In the genomic region with DNA sequence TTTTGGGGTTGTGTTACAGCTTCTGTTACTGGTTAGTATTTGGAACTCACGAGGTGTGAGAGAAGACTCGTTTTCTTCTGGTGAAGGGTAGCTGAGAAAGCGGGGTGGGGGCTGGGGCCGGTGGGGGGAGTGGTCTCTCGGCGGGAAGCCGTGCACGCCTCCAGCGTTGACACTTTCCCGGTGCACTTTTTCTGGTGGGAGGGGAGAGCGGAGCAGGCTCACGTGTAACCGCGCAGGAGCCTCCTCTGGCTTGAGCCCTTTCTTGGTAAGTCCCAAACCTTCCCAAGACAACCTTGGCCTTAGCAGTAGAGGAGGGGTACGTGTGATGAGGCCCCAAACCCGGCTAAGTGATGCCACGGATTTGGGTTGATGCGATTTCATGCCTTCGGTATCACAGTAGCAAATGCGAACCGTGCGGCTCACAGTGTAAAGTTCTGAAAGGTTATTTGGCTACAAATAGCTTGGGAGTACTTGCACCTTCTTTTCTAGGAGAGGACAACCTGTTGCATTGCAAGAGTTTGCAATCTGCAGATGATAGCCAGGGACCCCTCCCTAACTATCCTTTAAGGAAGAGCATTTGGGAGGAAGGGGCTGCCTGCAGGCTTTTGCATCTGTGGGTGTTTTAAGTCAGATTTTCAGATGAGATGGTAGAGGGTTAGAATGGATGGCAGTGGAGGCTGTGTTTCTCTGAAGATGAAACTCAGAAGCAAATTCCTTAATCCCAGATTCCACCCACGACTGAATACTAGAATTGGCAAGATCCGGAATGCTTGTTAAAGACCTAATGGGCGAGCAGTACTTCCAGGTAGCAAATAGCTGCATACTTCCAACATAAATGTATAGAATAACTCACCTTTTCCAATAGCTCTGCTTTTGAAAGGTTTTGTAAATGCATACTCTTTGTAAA, we compare ENCODE assay signal across 9 cellular contexts. TPM values are rescaled to one million over a fixed set of nuclear protein-coding genes. Genes with fewer than 3 reads are reported as not detected.
DNase-seq lines count a peak whose midpoint lies in the region; ATAC-seq and TF ChIP-seq lines count a peak whose summit lies in the region.
"Had no signal": no experiment of that assay in that cellular context is flagged by ENCODE, and none has a peak within 500 bp of the region (broad histone marks: within the 10 kb centered on the region; RNA-seq: fewer than 3 reads in every experiment).

No MANE protein-coding gene starts in this region.

- H3K9me3 ChIP-seq in endodermal cell (ENCODE audit: control insufficient read depth, low read length), result peaks cover 3% of the 10 kb centered on the region
- no peaks in the 10 kb centered on the region for H3K9me3 ChIP-seq in muscle layer of colon (ENCODE audit: low read length)
- H3K9me3 ChIP-seq in uterus, result no peaks in the 10 kb centered on the region

- intact Hi-C loops in uterus (cut with DNase I; ENCODE audit: low total_unique reads), result no loop called here

- H3K4me1 ChIP-seq in endodermal cell (ENCODE audit: control insufficient read depth, insufficient read depth, low read length) (no peaks in the 10 kb centered on the region), muscle layer of colon (ENCODE audit: insufficient read depth, low read length) (peaks cover 40% of the 10 kb centered on the region), uterus (no peaks in the 10 kb centered on the region)

- no peaks in the 10 kb centered on the region for H3K36me3 ChIP-seq in endodermal cell (ENCODE audit: control insufficient read depth, insufficient read depth, low read length)
- H3K36me3 ChIP-seq in muscle layer of colon (ENCODE audit: insufficient read depth, low read length), result peaks cover 18% of the 10 kb centered on the region
- H3K36me3 ChIP-seq in uterus, result no peaks in the 10 kb centered on the region

- no peaks in the 10 kb centered on the region for H3K36me3 Mint-ChIP-seq in activated naive CD8-positive, alpha-beta T cell
- H3K36me3 Mint-ChIP-seq in activated naive CD8-positive, alpha-beta T cell treated with anti-CD3 and anti-CD28 coated beads, Interleukin-2, amount 50 U/mL, for 24 hours (ENCODE audit: low read depth), result no peaks in the 10 kb centered on the region
- H3K36me3 Mint-ChIP-seq in endodermal cell (ENCODE audit: low read depth), result no peaks in the 10 kb centered on the region

- H3K4me1 Mint-ChIP-seq in activated naive CD8-positive, alpha-beta T cell (ENCODE audit: low read depth), result peaks cover 16% of the 10 kb centered on the region
- H3K4me1 Mint-ChIP-seq in activated naive CD8-positive, alpha-beta T cell treated with anti-CD3 and anti-CD28 coated beads, Interleukin-2, amount 50 U/mL, for 24 hours, result peaks cover 17% of the 10 kb centered on the region
- peaks cover 10% of the 10 kb centered on the region for H3K4me1 Mint-ChIP-seq in endodermal cell

- no peak overlapping the region for H3K27ac Mint-ChIP-seq in activated naive CD8-positive, alpha-beta T cell
- no peak overlapping the region for H3K27ac Mint-ChIP-seq in activated naive CD8-positive, alpha-beta T cell treated with anti-CD3 and anti-CD28 coated beads, Interleukin-2, amount 50 U/mL, for 24 hours
- H3K27ac Mint-ChIP-seq in endodermal cell, result no peak overlapping the region

- peak overlapping the region; percentile 54 for H3K4me3 Mint-ChIP-seq in activated naive CD8-positive, alpha-beta T cell
- H3K4me3 Mint-ChIP-seq in activated naive CD8-positive, alpha-beta T cell treated with anti-CD3 and anti-CD28 coated beads, Interleukin-2, amount 50 U/mL, for 24 hours, result no peak overlapping the region
- H3K4me3 Mint-ChIP-seq in endodermal cell, result peak overlapping the region; percentile 45

- H3K27me3 Mint-ChIP-seq in activated naive CD8-positive, alpha-beta T cell, result peaks cover 35% of the 10 kb centered on the region
- H3K27me3 Mint-ChIP-seq in activated naive CD8-positive, alpha-beta T cell treated with anti-CD3 and anti-CD28 coated beads, Interleukin-2, amount 50 U/mL, for 24 hours, result peaks cover 67% of the 10 kb centered on the region
- H3K27me3 Mint-ChIP-seq in endodermal cell (ENCODE audit: insufficient read depth), result peaks cover 92% of the 10 kb centered on the region

- H3K27me3 ChIP-seq in endodermal cell (ENCODE audit: control insufficient read depth, insufficient read depth, low read length, poor library complexity, severe bottlenecking) (peaks cover 91% of the 10 kb centered on the region), muscle layer of colon (ENCODE audit: control insufficient read depth in 1 of 2, insufficient read depth in 2 of 2, low read length in 2 of 2) (peaks cover 0 to 7% of the 10 kb centered on the region in 2 donors), uterus (peaks cover 0 to 7% of the 10 kb centered on the region in 2 donors)

- no peak overlapping the region for H3K4me3 ChIP-seq in endodermal cell (ENCODE audit: low read length)
- peak overlapping the region; percentile 72 to 76 for H3K4me3 ChIP-seq in muscle layer of colon (ENCODE audit: low read depth in 1 of 2, low read length in 2 of 2)
- H3K4me3 ChIP-seq in uterus, result peak overlapping the region; percentile 51 to 54

- H3K9ac ChIP-seq in endodermal cell (ENCODE audit: extremely low read depth, low read length, poor library complexity, severe bottlenecking) (no peak overlapping the region), muscle layer of colon (ENCODE audit: low read length) (peak overlapping the region; percentile 70)

- H3K9me3 Mint-ChIP-seq in activated naive CD8-positive, alpha-beta T cell (ENCODE audit: low read depth), result no peaks in the 10 kb centered on the region
- H3K9me3 Mint-ChIP-seq in activated naive CD8-positive, alpha-beta T cell treated with anti-CD3 and anti-CD28 coated beads, Interleukin-2, amount 50 U/mL, for 24 hours, result no peaks in the 10 kb centered on the region
- H3K9me3 Mint-ChIP-seq in endodermal cell, result peaks cover 4% of the 10 kb centered on the region

- no peak for TF ChIP-seq POLR2A in uterus (IDR thresholded peaks at IDR 0.05)

- no peak for TF ChIP-seq CTCF in endodermal cell (conservative IDR thresholded peaks at IDR 0.05)
- TF ChIP-seq CTCF in uterus (IDR thresholded peaks at IDR 0.05), result no peak

- ATAC-seq in activated naive CD8-positive, alpha-beta T cell treated with anti-CD3 and anti-CD28 coated beads, Interleukin-2, amount 50 U/mL, for 24 hours, result no peak
- ATAC-seq in GM19035 (IDR thresholded peaks at IDR 0.05; ENCODE audit: unreplicated experiment), result no peak

- no peak for DNase-seq in activated naive CD8-positive, alpha-beta T cell treated with anti-CD3 and anti-CD28 coated beads, Interleukin-2, amount 50 U/mL, for 24 hours
- DNase-seq in endodermal cell (peak; percentile 77), uterus (peak; percentile 43 to 52), NCI-H146 treated with DMSO at 0.1 percent for 48 hours (lab: John Stamatoyannopoulos, UW; ENCODE audit: unreplicated experiment) (no peak), Ammon's horn (ENCODE audit: low spot score) (no peak)
- DNase-seq: MM.1S had no signal

- H3K27ac ChIP-seq in endodermal cell (ENCODE audit: low read depth, low read length), result no peak overlapping the region
- H3K27ac ChIP-seq in muscle layer of colon (ENCODE audit: low read depth, low read length), result peak overlapping the region; percentile 91
- peak overlapping the region; percentile 88 to 95 for H3K27ac ChIP-seq in uterus

- WGBS in endodermal cell (ENCODE audit: insufficient coverage in 1 of 2, insufficient read length in 1 of 2), 2 experiments, result 25 to 30% methylated on average over 9 to 25 of the region's 25 CpGs

RNA-seq across cellular contexts. Expression of gene HLF, which starts 1.5 kb away (rescaled TPM):
- total RNA-seq in endodermal cell, result not detected
- polyA plus RNA-seq in endodermal cell (2013, experiment 1 of 2), result 0.11 TPM
- polyA plus RNA-seq in endodermal cell (2013, experiment 2 of 2), result 0.21 TPM
- total RNA-seq in uterus, result 10 to 100 TPM; 12.0 to 81.2 (median 50.4) TPM

Comparison
In these comparisons a context has a peak if more than half of its experiments do, and no peak if none do; other contexts are left out.
1. DNase-seq: peak in endodermal cell (single experiment) and uterus (2 of 2); none in activated naive CD8-positive, alpha-beta T cell treated with anti-CD3 and anti-CD28 coated beads, Interleukin-2, amount 50 U/mL, for 24 hours (single experiment), NCI-H146 treated with DMSO at 0.1 percent for 48 hours (single experiment) and Ammon's horn (single experiment).
2. RNA of gene HLF, which starts 1.5 kb away (total RNA-seq): 12.0 to 81.2 TPM in uterus; not detected in endodermal cell; every median in the first group is over 10 times any median in the second.